ENCODE assay signal across 8 cellular contexts in the genomic region with DNA sequence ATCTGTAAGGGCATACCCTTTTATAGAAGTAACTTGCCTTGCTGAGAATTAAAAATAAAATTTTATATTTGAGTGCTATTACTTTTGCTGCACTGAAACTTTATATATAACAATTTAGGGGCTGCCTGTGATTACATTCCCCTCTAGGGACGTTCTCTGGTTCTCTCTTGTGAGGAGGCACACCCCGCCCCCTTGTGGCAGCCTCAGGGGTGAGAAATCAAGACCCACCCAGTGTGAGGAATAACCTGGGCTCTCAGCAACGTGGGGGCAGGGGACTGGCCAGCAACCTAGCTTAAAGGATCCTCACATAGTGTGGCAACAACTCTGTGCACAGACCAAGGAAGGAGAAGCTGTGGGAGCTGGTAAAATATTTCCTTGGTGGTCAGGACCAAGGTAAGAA. TPM values are rescaled to one million over a fixed set of nuclear protein-coding genes. Genes with fewer than 3 reads are reported as not detected.
DNase-seq lines count a peak whose midpoint lies in the region; ATAC-seq and TF ChIP-seq lines count a peak whose summit lies in the region.

No MANE protein-coding gene starts in this region.

- no peak overlapping the region for H3K27ac ChIP-seq in lower lobe of right lung
- H3K27ac ChIP-seq in effector memory CD4-positive, alpha-beta T cell (ENCODE audit: insufficient read depth, low read length, poor library complexity, severe bottlenecking), result no peak overlapping the region

- H3K4me1 ChIP-seq in lower lobe of right lung, result no peaks in the 10 kb centered on the region
- H3K4me1 ChIP-seq in effector memory CD4-positive, alpha-beta T cell (ENCODE audit: control insufficient read depth, insufficient read depth, low read length, poor library complexity, severe bottlenecking), result no peaks in the 10 kb centered on the region

- H3K4me3 ChIP-seq in lower lobe of right lung, result no peak overlapping the region
- no peak overlapping the region for H3K4me3 ChIP-seq in effector memory CD4-positive, alpha-beta T cell (ENCODE audit: insufficient read depth, low read depth, low read length, poor library complexity, severe bottlenecking)

- ATAC-seq in lower lobe of right lung (no peak), GM19452 (IDR thresholded peaks at IDR 0.05; ENCODE audit: unreplicated experiment) (no peak), GM21786 (IDR thresholded peaks at IDR 0.05; ENCODE audit: unreplicated experiment) (no peak)

- intact Hi-C loops in lower lobe of right lung (cut with DNase I), result no loop called here

- H3K27me3 ChIP-seq in lower lobe of right lung (ENCODE audit: low read depth), result no peaks in the 10 kb centered on the region
- no peaks in the 10 kb centered on the region for H3K27me3 ChIP-seq in effector memory CD4-positive, alpha-beta T cell (replicated peaks; ENCODE audit: control insufficient read depth, insufficient read depth, low read length, poor library complexity, severe bottlenecking)

- DNase-seq in EL (peak; percentile 3), NCI-H1092 treated with DMSO at 0.1 percent for 48 hours (lab: John Stamatoyannopoulos, UW) (peak; percentile 31), lower lobe of right lung (no peak), NCI-H524 treated with DMSO at 0.1 percent for 48 hours (lab: John Stamatoyannopoulos, UW) (no peak)
- DNase-seq in activated T-cell treated with anti-CD3 and anti-CD28 coated beads, Interleukin-2, amount 50 U/mL, for 48 hours, result peak; percentile 74 to 76
- no peak for DNase-seq in effector memory CD4-positive, alpha-beta T cell

- peak; percentile 24 for TF ChIP-seq CTCF in lower lobe of right lung (IDR thresholded peaks at IDR 0.05)

- no peaks in the 10 kb centered on the region for H3K9me3 ChIP-seq in lower lobe of right lung
- no peaks in the 10 kb centered on the region for H3K9me3 ChIP-seq in effector memory CD4-positive, alpha-beta T cell (ENCODE audit: control insufficient read depth, low read length)

- no peaks in the 10 kb centered on the region for H3K36me3 ChIP-seq in lower lobe of right lung
- H3K36me3 ChIP-seq in effector memory CD4-positive, alpha-beta T cell (ENCODE audit: control insufficient read depth, insufficient read depth, low read length), result no peaks in the 10 kb centered on the region

RNA-seq across cellular contexts. Expression of a gene that starts 43.7 kb away (rescaled TPM):
- not detected for total RNA-seq in lower lobe of right lung

RNA-seq across cellular contexts. Expression of a gene that starts 51.6 kb away (rescaled TPM):
- total RNA-seq in lower lobe of right lung, result 2.2 TPM

RNA-seq across cellular contexts. Expression of a gene that starts 55.6 kb away (rescaled TPM):
- not detected for total RNA-seq in lower lobe of right lung

Comparison
In these comparisons a context has a peak if more than half of its experiments do, and no peak if none do; other contexts are left out.
1. DNase-seq: peak in EL (single experiment), NCI-H1092 treated with DMSO at 0.1 percent for 48 hours (single experiment) and activated T-cell treated with anti-CD3 and anti-CD28 coated beads, Interleukin-2, amount 50 U/mL, for 48 hours (2 of 2); none in lower lobe of right lung (single experiment), NCI-H524 treated with DMSO at 0.1 percent for 48 hours (single experiment) and effector memory CD4-positive, alpha-beta T cell (0 of 3).